Comparison of ENCODE assay signal across 8 cellular contexts in the genomic region with DNA sequence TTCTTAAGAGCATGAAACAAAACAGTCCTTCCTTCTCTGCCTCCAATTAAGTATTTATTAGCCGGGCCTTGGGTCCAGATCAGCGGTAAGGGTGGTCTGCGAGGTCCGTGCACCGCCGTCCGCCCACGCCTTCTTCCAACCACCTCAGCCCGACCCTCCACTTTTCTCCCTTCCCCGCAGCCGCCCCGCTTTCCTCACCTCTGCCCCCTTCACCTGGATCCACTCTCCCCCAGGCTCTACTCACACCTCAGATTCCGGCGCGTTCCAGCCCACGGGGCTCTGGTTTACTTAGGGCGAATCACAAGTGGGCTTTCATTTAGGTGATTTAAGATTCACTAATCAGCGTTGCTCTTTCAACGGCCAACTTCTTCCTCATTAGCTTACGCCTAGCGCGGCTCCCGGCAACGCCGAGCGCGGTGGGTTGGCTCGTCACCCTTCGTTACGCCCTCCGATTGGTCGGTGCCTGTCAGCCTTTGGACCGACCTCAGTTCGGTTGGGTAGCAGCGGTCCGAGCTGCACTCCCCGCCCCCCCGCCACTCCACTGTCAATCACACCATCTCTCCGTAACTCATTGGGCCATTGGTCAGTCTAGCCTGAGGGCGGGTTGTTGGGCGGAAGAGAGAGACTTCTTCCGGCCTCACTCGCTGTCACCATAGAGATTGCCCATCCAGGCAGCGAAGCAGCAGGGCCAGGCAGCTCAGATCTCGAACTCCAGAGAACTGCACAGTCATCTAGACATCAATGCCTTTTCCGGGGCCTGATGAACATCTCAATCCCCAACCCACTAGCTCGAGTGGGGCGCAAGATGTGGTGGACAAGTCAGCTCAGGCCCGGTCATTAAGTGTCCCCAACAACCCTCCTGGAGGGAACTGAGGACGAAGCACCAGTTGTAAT. TPM values are rescaled to one million over a fixed set of nuclear protein-coding genes. Genes with fewer than 3 reads are reported as not detected.
DNase-seq lines count a peak whose midpoint lies in the region; ATAC-seq, FAIRE-seq and TF ChIP-seq lines count a peak whose summit lies in the region.

A gene (minus strand): TSS at position 286 of the 894 bp plus-strand sequence. CDS start 9,385 bp downstream, outside the sequence.

- TF ChIP-seq CTCF in AG10803 (conservative IDR thresholded peaks at IDR 0.05; ENCODE audit: low read length) = no peak

- peak within 1 kb of the TSS; percentile 84 for H3K4me3 ChIP-seq in AG10803 (ENCODE audit: low read length)

- ATAC-seq in GM19043 (IDR thresholded peaks at IDR 0.05; ENCODE audit: low read depth, unreplicated experiment) (peak; percentile 94), HG03378 (IDR thresholded peaks at IDR 0.05; ENCODE audit: unreplicated experiment) (peak; percentile 97)

- DNase-seq in AG10803 (ENCODE audit: low read depth) (peak; percentile 99), NCI-H460 (ENCODE audit: extremely low read depth, low read depth) (peak; percentile 96), cerebellar nuclear complex (lab: John Stamatoyannopoulos, UW) (peak; percentile 94 to 97)
- DNase-seq in activated CD4-positive, CD25-positive, alpha-beta regulatory T cell treated with anti-CD3 and anti-CD28 coated beads, Interleukin-2, amount 50 U/mL, for 72 hours = peak; percentile 91
- peak; percentile 95 for DNase-seq in stimulated activated CD4-positive, alpha-beta T cell treated with anti-CD3 and anti-CD28 coated beads, Interleukin-12 subunit alpha, Interleukin-12 subunit beta, amount 100 ng/mL, for 4 hours

- FAIRE-seq in islet of Langerhans (lab: Jason Lieb, UNC) = peak; percentile 97

RNA-seq across cellular contexts. Expression of the gene that starts here (rescaled TPM):
- 32.2 and 33.2 TPM in 2 replicates for total RNA-seq in NCI-H460 (2014; rRNA removed; shearing (Covaris generic))
- 45.0 and 66.6 TPM in 2 replicates for polyA plus RNA-seq in NCI-H460 (2014; cell fraction: nucleus; rRNA removed)

Comparison
In these comparisons a context has a peak if more than half of its experiments do, and no peak if none do; other contexts are left out.
1. Peak in every context shown above with its lines: DNase-seq, ATAC-seq and H3K4me3 ChIP-seq.